ENCODE assay signal across 16 cellular contexts in the genomic region with DNA sequence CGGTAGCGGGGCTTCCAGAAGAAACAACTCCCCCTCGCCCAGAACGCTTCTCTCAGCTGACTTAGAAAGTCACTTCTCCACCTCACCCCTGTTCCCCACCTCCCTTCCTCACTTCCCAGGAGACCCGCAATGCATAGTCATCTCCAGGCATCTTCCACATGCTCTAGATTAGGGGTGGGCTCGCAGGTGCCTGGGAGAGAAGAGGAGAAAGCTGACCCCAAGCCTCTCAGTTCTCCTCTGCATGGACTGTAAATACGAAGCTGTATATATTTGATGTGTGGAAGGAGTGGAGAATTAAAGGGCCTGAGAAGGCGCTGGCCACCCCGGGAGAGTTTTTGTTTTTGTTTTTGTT.
DNase-seq lines count a peak whose midpoint lies in the region; ATAC-seq and TF ChIP-seq lines count a peak whose summit lies in the region.
"Had no signal": no experiment of that assay in that cellular context is flagged by ENCODE, and none has a peak within 500 bp of the region (broad histone marks: within the 10 kb centered on the region; RNA-seq: fewer than 3 reads in every experiment).

No MANE protein-coding gene starts in this region.

- peak overlapping the region; percentile 49; the same call in 1 of the 2 replicates for H3K9ac ChIP-seq in ES-I3 (ENCODE audit: low read depth, low read length)

- H3K9me3 ChIP-seq in ES-I3 (ENCODE audit: control insufficient read depth, insufficient read depth, low read length), result no peaks in the 10 kb centered on the region
- no peaks in the 10 kb centered on the region for H3K9me3 ChIP-seq in KOPT-K1 (ENCODE audit: insufficient read depth, low read length, poor library complexity, severe bottlenecking)
- H3K9me3 ChIP-seq: transverse colon had no signal

- H3K36me3 ChIP-seq in ES-I3 (ENCODE audit: insufficient read depth, low read length) (no peaks in the 10 kb centered on the region), KOPT-K1 (ENCODE audit: insufficient read depth, low read length) (peaks cover 56% of the 10 kb centered on the region)
- H3K36me3 ChIP-seq: transverse colon had no signal

- no peak overlapping the region for H3K27ac Mint-ChIP-seq in nephron progenitor cell
- H3K27ac Mint-ChIP-seq: naive B cell had no signal

- ATAC-seq in GM18909 (IDR thresholded peaks at IDR 0.05; ENCODE audit: poor library complexity, unreplicated experiment), result no peak

- peak overlapping the region; percentile 90 for H3K27ac ChIP-seq in KOPT-K1 (ENCODE audit: low read depth, low read length, poor library complexity, severe bottlenecking)
- peak overlapping the region; percentile 35 for H3K27ac ChIP-seq in cingulate gyrus (ENCODE audit: low read depth, low read length)
- H3K27ac ChIP-seq: epithelial cell of prostate had no signal

- H3K9me3 Mint-ChIP-seq in nephron progenitor cell, result peaks cover 3% of the 10 kb centered on the region

- peak overlapping the region; percentile 64 for H3K4me3 Mint-ChIP-seq in nephron progenitor cell

- no peak for TF ChIP-seq CTCF in nephron progenitor cell (IDR thresholded peaks at IDR 0.05)

- peaks cover 96% of the 10 kb centered on the region for H3K27me3 Mint-ChIP-seq in nephron progenitor cell (ENCODE audit: low read depth, poor library complexity)

- H3K36me3 Mint-ChIP-seq in nephron progenitor cell (ENCODE audit: low read depth), result no peaks in the 10 kb centered on the region
- H3K36me3 Mint-ChIP-seq: naive B cell had no signal

- peaks cover 13% of the 10 kb centered on the region for H3K4me1 Mint-ChIP-seq in nephron progenitor cell

- H3K4me1 ChIP-seq in ES-I3 (ENCODE audit: insufficient read depth, low read length), result peaks cover 14% of the 10 kb centered on the region; the same call in 1 of the 2 replicates

- no peak for DNase-seq in nephron progenitor cell
- no peak for DNase-seq in DMS153 (lab: John Stamatoyannopoulos, UW)
- no peak for DNase-seq in NCI-H345 (lab: John Stamatoyannopoulos, UW)
- DNase-seq in NCI-H2029 (lab: John Stamatoyannopoulos, UW), result no peak
- DNase-seq: activated CD8-positive, alpha-beta memory T cell treated with anti-CD3 and anti-CD28 coated beads for 24 hours; head of caudate nucleus; naive B cell; retina; Right ventricle myocardium superior; T1000; transverse colon had no signal
